20 cellular contexts compared by ENCODE assay signal in the genomic region with DNA sequence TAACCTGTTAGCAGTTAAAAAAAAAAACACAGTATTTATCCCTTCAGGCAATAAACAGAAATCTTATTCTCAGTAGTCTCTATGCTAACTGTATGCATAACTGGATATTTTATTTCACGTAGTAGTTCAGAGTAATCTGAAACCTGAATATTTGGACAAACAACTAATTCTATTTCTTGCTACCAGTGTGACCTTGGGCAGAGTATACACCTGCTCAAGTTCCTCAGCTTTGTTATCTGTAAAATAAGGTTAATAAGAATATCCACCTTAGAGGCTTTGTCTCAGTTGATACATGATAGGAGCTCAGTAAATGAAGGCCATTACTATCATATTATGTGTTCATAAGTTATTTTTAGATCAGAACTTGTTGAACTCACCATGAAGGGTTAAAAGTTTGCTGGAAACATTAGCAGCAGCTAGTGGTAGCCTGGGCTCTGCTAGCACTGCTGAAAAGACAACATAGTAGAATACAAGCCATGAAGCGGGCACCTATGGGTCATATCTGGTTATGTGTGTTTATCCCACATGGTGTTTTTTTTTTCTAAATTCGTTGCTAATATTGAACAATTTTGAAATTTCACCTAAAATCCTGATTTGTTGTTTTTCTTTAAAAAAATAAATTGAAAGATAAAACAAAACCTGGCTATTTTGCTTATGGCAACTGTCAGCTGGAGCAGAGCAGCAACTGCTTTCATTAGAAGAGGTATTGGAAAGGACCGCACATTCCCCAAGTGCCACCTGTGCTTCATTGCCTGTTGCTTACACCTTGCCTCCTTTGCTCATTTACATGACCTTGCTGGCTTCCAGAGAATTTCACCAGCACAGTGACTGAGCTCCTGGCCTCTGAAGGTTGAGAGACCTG.
DNase-seq lines count a peak whose midpoint lies in the region; ATAC-seq and TF ChIP-seq lines count a peak whose summit lies in the region.
"Had no signal": no experiment of that assay in that cellular context is flagged by ENCODE, and none has a peak within 500 bp of the region (broad histone marks: within the 10 kb centered on the region; RNA-seq: fewer than 3 reads in every experiment).

No MANE protein-coding gene starts in this region.

- in situ Hi-C loops in gastrocnemius medialis (cut with MboI; ENCODE audit: low sequenced_read_pairs in 4 of 4): no loop called here

- TF ChIP-seq CTCF in heart left ventricle (IDR thresholded peaks at IDR 0.05) (no peak), gastrocnemius medialis (IDR thresholded peaks at IDR 0.05 in 4 of 5, conservative IDR thresholded peaks at IDR 0.05 in 1 of 5) (no peak)

- H3K4me3 ChIP-seq in heart left ventricle (no peak overlapping the region), gastrocnemius medialis (no peak overlapping the region)
- H3K4me3 ChIP-seq: HAP-1 had no signal

- intact Hi-C loops in Right ventricle myocardium inferior (cut with DNase I) (no loop called here), cardiac septum (cut with DNase I) (no loop called here), heart left ventricle (cut with DNase I) (no loop called here), gastrocnemius medialis (cut with DNase I; ENCODE audit: low total_unique reads) (no loop called here)

- H3K4me1 ChIP-seq in heart left ventricle (peaks cover 0 to 25% (median 7%) of the 10 kb centered on the region in 12 donors), gastrocnemius medialis (peaks cover 15 to 34% of the 10 kb centered on the region in 2 donors)
- H3K4me1 ChIP-seq: HAP-1 had no signal

- ATAC-seq in Right ventricle myocardium inferior (peak; percentile 57), heart left ventricle (peak; percentile 75 to 85 (median 80)), gastrocnemius medialis (peak; percentile 22 to 45), HG02840 (IDR thresholded peaks at IDR 0.05; ENCODE audit: low FRiP score, unreplicated experiment) (no peak), HG02763 (IDR thresholded peaks at IDR 0.05; ENCODE audit: unreplicated experiment) (no peak)
- no peak for ATAC-seq in stimulated activated effector memory CD8-positive, alpha-beta T cell treated with anti-CD3 and anti-CD28 coated beads, Interleukin-12 subunit alpha, Interleukin-12 subunit beta, amount 100 ng/mL, for 72 hours

- no peaks in the 10 kb centered on the region for H3K36me3 Mint-ChIP-seq in stimulated activated effector memory CD8-positive, alpha-beta T cell treated with anti-CD3 and anti-CD28 coated beads, Interleukin-12 subunit alpha, Interleukin-12 subunit beta, amount 100 ng/mL, for 72 hours
- H3K36me3 Mint-ChIP-seq: CD8-positive, alpha-beta memory T cell had no signal

- H3K9me3 Mint-ChIP-seq in stimulated activated effector memory CD8-positive, alpha-beta T cell treated with anti-CD3 and anti-CD28 coated beads, Interleukin-12 subunit alpha, Interleukin-12 subunit beta, amount 100 ng/mL, for 72 hours: no peaks in the 10 kb centered on the region
- H3K9me3 Mint-ChIP-seq: CD8-positive, alpha-beta memory T cell had no signal

- TF ChIP-seq POLR2A in heart left ventricle (IDR thresholded peaks at IDR 0.05) (no peak), gastrocnemius medialis (IDR thresholded peaks at IDR 0.05) (no peak)

- no peaks in the 10 kb centered on the region for H3K4me1 Mint-ChIP-seq in stimulated activated effector memory CD8-positive, alpha-beta T cell treated with anti-CD3 and anti-CD28 coated beads, Interleukin-12 subunit alpha, Interleukin-12 subunit beta, amount 100 ng/mL, for 72 hours
- H3K4me1 Mint-ChIP-seq: CD8-positive, alpha-beta memory T cell had no signal

- no peak overlapping the region for H3K27ac Mint-ChIP-seq in stimulated activated effector memory CD8-positive, alpha-beta T cell treated with anti-CD3 and anti-CD28 coated beads, Interleukin-12 subunit alpha, Interleukin-12 subunit beta, amount 100 ng/mL, for 72 hours
- H3K27ac Mint-ChIP-seq: CD8-positive, alpha-beta memory T cell had no signal

- H3K27me3 ChIP-seq in heart left ventricle (no peaks in the 10 kb centered on the region), gastrocnemius medialis (no peaks in the 10 kb centered on the region)

- DNase-seq in Right ventricle myocardium inferior (ENCODE audit: missing footprints) (no peak), cardiac septum (ENCODE audit: low spot score) (no peak), heart left ventricle (no peak), iPS-NIHi11 (ENCODE audit: low spot score) (peak; percentile 8), gastrocnemius medialis (no peak)
- no peak for DNase-seq in stimulated activated effector memory CD8-positive, alpha-beta T cell treated with anti-CD3 and anti-CD28 coated beads, Interleukin-12 subunit alpha, Interleukin-12 subunit beta, amount 100 ng/mL, for 72 hours (ENCODE audit: low spot score in 2 of 2)
- DNase-seq: CD8-positive, alpha-beta memory T cell; DMS53; GDM1; Karpas-422; MV-4-11; NCI-H1105 treated with DMSO at 0.1 percent for 48 hours; NCI-H2081; NCI-H446; NCI-H526; SHP77 had no signal

- no peaks in the 10 kb centered on the region for H3K36me3 ChIP-seq in heart left ventricle
- no peaks in the 10 kb centered on the region for H3K36me3 ChIP-seq in gastrocnemius medialis
- H3K36me3 ChIP-seq: HAP-1 had no signal

- peak overlapping the region in 4 of 12 donors; percentile 3 to 36 (median 28) for H3K27ac ChIP-seq in heart left ventricle
- H3K27ac ChIP-seq in gastrocnemius medialis: peak overlapping the region; percentile 15 to 31 (median 28)
- H3K27ac ChIP-seq: C4-2B had no signal

- no peaks in the 10 kb centered on the region for H3K9me3 ChIP-seq in heart left ventricle
- no peaks in the 10 kb centered on the region for H3K9me3 ChIP-seq in gastrocnemius medialis
- H3K9me3 ChIP-seq: HAP-1 had no signal

- no peak overlapping the region for H3K4me3 Mint-ChIP-seq in stimulated activated effector memory CD8-positive, alpha-beta T cell treated with anti-CD3 and anti-CD28 coated beads, Interleukin-12 subunit alpha, Interleukin-12 subunit beta, amount 100 ng/mL, for 72 hours
- H3K4me3 Mint-ChIP-seq: CD8-positive, alpha-beta memory T cell had no signal

- WGBS in heart left ventricle, 4 donors: 66 to 78% (median 74%) methylated on average over 4 of the region's 4 CpGs

Comparison
In these comparisons a context has a peak if more than half of its experiments do, and no peak if none do; other contexts are left out.
1. ATAC-seq: peak in Right ventricle myocardium inferior (single experiment), heart left ventricle (4 of 4) and gastrocnemius medialis (2 of 2); none in HG02840 (single experiment), HG02763 (single experiment) and stimulated activated effector memory CD8-positive, alpha-beta T cell treated with anti-CD3 and anti-CD28 coated beads, Interleukin-12 subunit alpha, Interleukin-12 subunit beta, amount 100 ng/mL, for 72 hours (single experiment).